In genomic region chr9:137457406-137458193, GRCh38 we compare ENCODE assay signal across 8 cellular contexts. TPM values are rescaled to one million over a fixed set of nuclear protein-coding genes. Genes with fewer than 3 reads are reported as not detected.
DNase-seq lines count a peak whose midpoint lies in the region; ATAC-seq and TF ChIP-seq lines count a peak whose summit lies in the region.

No MANE protein-coding gene starts in this region.

- no peak for TF ChIP-seq CTCF in PC-9 (conservative IDR thresholded peaks at IDR 0.05)

- peaks cover 8% of the 10 kb centered on the region for H3K27me3 ChIP-seq in BLaER1
- no peaks in the 10 kb centered on the region for H3K27me3 ChIP-seq in PC-9 (ENCODE audit: insufficient read depth, low read depth)
- H3K27me3 ChIP-seq in ectodermal cell (ENCODE audit: control insufficient read depth, insufficient read depth, low read length, poor library complexity, severe bottlenecking) = peaks cover 35% of the 10 kb centered on the region

- no peaks in the 10 kb centered on the region for H3K9me3 Mint-ChIP-seq in natural killer cell treated with Interleukin-12 subunit alpha and Interleukin-12 subunit beta and Interleukin-15 and Interleukin-18, amount 100 ng/mL, for 72 hours

- peaks cover 0 to 11% of the 10 kb centered on the region in 2 donors for H3K4me1 Mint-ChIP-seq in natural killer cell treated with Interleukin-12 subunit alpha and Interleukin-12 subunit beta and Interleukin-15 and Interleukin-18, amount 100 ng/mL, for 72 hours (ENCODE audit: low read depth in 2 of 2)

- H3K36me3 ChIP-seq in BLaER1 (peaks cover 36% of the 10 kb centered on the region), PC-9 (ENCODE audit: low read depth) (peaks cover 3% of the 10 kb centered on the region; the same call in 1 of the 2 replicates), ectodermal cell (ENCODE audit: control insufficient read depth, insufficient read depth, low read length) (peaks cover 12% of the 10 kb centered on the region)

- H3K4me3 ChIP-seq in BLaER1 = peak overlapping the region; percentile 79
- H3K4me3 ChIP-seq in PC-9 = no peak overlapping the region; the same call in 1 of the 2 replicates
- H3K4me3 ChIP-seq in ectodermal cell (ENCODE audit: insufficient read depth, low read depth, low read length) = peak overlapping the region; percentile 50

- no peak overlapping the region for H3K4me3 Mint-ChIP-seq in natural killer cell treated with Interleukin-12 subunit alpha and Interleukin-12 subunit beta and Interleukin-15 and Interleukin-18, amount 100 ng/mL, for 72 hours

- no peaks in the 10 kb centered on the region for H3K27me3 Mint-ChIP-seq in natural killer cell treated with Interleukin-12 subunit alpha and Interleukin-12 subunit beta and Interleukin-15 and Interleukin-18, amount 100 ng/mL, for 72 hours

- H3K9me2 ChIP-seq in PC-9 (ENCODE audit: insufficient read depth) = no peaks in the 10 kb centered on the region

- no peaks in the 10 kb centered on the region for H3K36me3 Mint-ChIP-seq in natural killer cell treated with Interleukin-12 subunit alpha and Interleukin-12 subunit beta and Interleukin-15 and Interleukin-18, amount 100 ng/mL, for 72 hours

- H3K9me3 ChIP-seq in BLaER1 = no peaks in the 10 kb centered on the region
- no peaks in the 10 kb centered on the region for H3K9me3 ChIP-seq in PC-9 (ENCODE audit: insufficient read depth, low read depth)
- H3K9me3 ChIP-seq in ectodermal cell (ENCODE audit: control insufficient read depth, low read length) = no peaks in the 10 kb centered on the region

- peak overlapping the region; percentile 84; the same call in 1 of the 2 replicates for H3K27ac ChIP-seq in BLaER1
- no peak overlapping the region for H3K27ac ChIP-seq in PC-9
- no peak overlapping the region for H3K27ac ChIP-seq in ectodermal cell (ENCODE audit: insufficient read depth, low read depth, low read length, poor library complexity, severe bottlenecking)

- WGBS in ectodermal cell, 2 experiments = 93 to 94% methylated on average over 44 of the region's 44 CpGs

- ATAC-seq in natural killer cell treated with Interleukin-12 subunit alpha and Interleukin-12 subunit beta and Interleukin-15 and Interleukin-18, amount 100 ng/mL, for 72 hours = no peak
- no peak for ATAC-seq in GM18870 (IDR thresholded peaks at IDR 0.05; ENCODE audit: unreplicated experiment)

- CTCF ChIA-PET in PC-9 (lab: Charles Lee) = interaction anchor here (0.6 kb wide), 1 partner anchor 55 kb away, joined by 6 read pairs; no protein-coding TSS in a partner anchor

- peaks cover 9% of the 10 kb centered on the region; the same call in 1 of the 2 replicates for H3F3A ChIP-seq in PC-9 (ENCODE audit: insufficient read depth, low read depth)

- H3K9ac ChIP-seq in BLaER1 = peak overlapping the region; percentile 82; the same call in 1 of the 2 replicates

- no peak overlapping the region for H2AFZ ChIP-seq in PC-9

- POLR2A ChIA-PET in PC-9 (lab: Charles Lee; ENCODE audit: unreplicated experiment) = interaction anchor here (0.6 kb wide), 1 partner anchor 56 kb away, joined by 6 read pairs; no protein-coding TSS in a partner anchor

- no peak for DNase-seq in PC-9
- DNase-seq in natural killer cell treated with Interleukin-12 subunit alpha and Interleukin-12 subunit beta and Interleukin-15 and Interleukin-18, amount 100 ng/mL, for 72 hours (ENCODE audit: low spot score) = peak; percentile 57
- DNase-seq in NCI-H1092 treated with DMSO at 0.1 percent for 48 hours (lab: John Stamatoyannopoulos, UW) = no peak
- no peak for DNase-seq in activated gamma-delta T cell treated with Interleukin-2 at 50 U/mL for 16 hours
- DNase-seq in DMS53 treated with DMSO at 0.1 percent for 48 hours (lab: John Stamatoyannopoulos, UW; ENCODE audit: unreplicated experiment) = no peak

- no peak overlapping the region for H3K27ac Mint-ChIP-seq in natural killer cell treated with Interleukin-12 subunit alpha and Interleukin-12 subunit beta and Interleukin-15 and Interleukin-18, amount 100 ng/mL, for 72 hours

- intact Hi-C loops in PC-9 (cut with micrococcal nuclease; ENCODE audit: unreplicated experiment) = no loop called here

- H3K79me2 ChIP-seq in PC-9 (ENCODE audit: low read depth) = 0 out of 2 replicates have a peak, but pooled peaks cover 3% of the 10 kb centered on the region

- BruUV-seq in PC-9 (replicated peaks; lab: Mats Ljungman, UMichigan) = TSS peak; percentile 32

- H3K4me1 ChIP-seq in BLaER1 = peaks cover 90% of the 10 kb centered on the region
- 0 out of 2 replicates have a peak, but pooled peaks cover 4% of the 10 kb centered on the region for H3K4me1 ChIP-seq in PC-9 (replicated peaks; ENCODE audit: insufficient read depth)
- peaks cover 20% of the 10 kb centered on the region for H3K4me1 ChIP-seq in ectodermal cell (ENCODE audit: control insufficient read depth, insufficient read depth, low read length)

- H3K4me2 ChIP-seq in BLaER1 (peak overlapping the region; percentile 99), PC-9 (peak overlapping the region; percentile 82)

- peaks cover 62% of the 10 kb centered on the region for H4K20me1 ChIP-seq in BLaER1
- H4K20me1 ChIP-seq in PC-9 (ENCODE audit: insufficient read depth) = no peaks in the 10 kb centered on the region

RNA-seq across cellular contexts. Expression of gene NSMF, which starts 1.5 kb away (rescaled TPM):
- total RNA-seq in PC-9 (2021) = 73.4 and 90.4 TPM in 2 replicates
- 63.2 TPM for polyA plus RNA-seq in ectodermal cell (2013, experiment 1 of 4)
- polyA plus RNA-seq in ectodermal cell (2013, experiment 2 of 4) = 52.9 TPM
- polyA plus RNA-seq in ectodermal cell (2013, experiment 3 of 4) = 49.6 TPM
- polyA plus RNA-seq in ectodermal cell (2013, experiment 4 of 4) = 53.7 TPM
- 10 to 100 TPM; 17.1 to 36.4 TPM for total RNA-seq in natural killer cell treated with Interleukin-12 subunit alpha and Interleukin-12 subunit beta and Interleukin-15 and Interleukin-18, amount 100 ng/mL, for 72 hours

RNA-seq across cellular contexts. Expression of gene ENTPD8, which starts 16.4 kb away (rescaled TPM):
- total RNA-seq in PC-9 (2021) = 5.4 and 5.9 TPM in 2 replicates
- 0.48 TPM for polyA plus RNA-seq in ectodermal cell (2013, experiment 1 of 4)
- polyA plus RNA-seq in ectodermal cell (2013, experiment 2 of 4) = 0.27 TPM
- not detected for polyA plus RNA-seq in ectodermal cell (2013, experiment 3 of 4)
- 0.24 TPM for polyA plus RNA-seq in ectodermal cell (2013, experiment 4 of 4)
- not detected for total RNA-seq in natural killer cell treated with Interleukin-12 subunit alpha and Interleukin-12 subunit beta and Interleukin-15 and Interleukin-18, amount 100 ng/mL, for 72 hours

RNA-seq across cellular contexts. Expression of gene NOXA1, which starts 34.4 kb away (rescaled TPM):
- total RNA-seq in PC-9 (2021) = 10.5 and 22.8 TPM in 2 replicates
- 1.1 TPM for polyA plus RNA-seq in ectodermal cell (2013, experiment 1 of 4)
- polyA plus RNA-seq in ectodermal cell (2013, experiment 2 of 4) = 0.59 TPM
- 1.3 TPM for polyA plus RNA-seq in ectodermal cell (2013, experiment 3 of 4)
- polyA plus RNA-seq in ectodermal cell (2013, experiment 4 of 4) = 1.4 TPM
- total RNA-seq in natural killer cell treated with Interleukin-12 subunit alpha and Interleukin-12 subunit beta and Interleukin-15 and Interleukin-18, amount 100 ng/mL, for 72 hours = under 1 TPM; 0.33 to 0.62 TPM

RNA-seq across cellular contexts. Expression of gene EXD3, which starts 34.6 kb away (rescaled TPM):
- 23.7 and 38.5 TPM in 2 replicates for total RNA-seq in PC-9 (2021)
- 20.7 TPM for polyA plus RNA-seq in ectodermal cell (2013, experiment 1 of 4)
- polyA plus RNA-seq in ectodermal cell (2013, experiment 2 of 4) = 23.2 TPM
- polyA plus RNA-seq in ectodermal cell (2013, experiment 3 of 4) = 21.1 TPM
- 26.7 TPM for polyA plus RNA-seq in ectodermal cell (2013, experiment 4 of 4)
- 1 to 10 TPM; 7.6 to 7.9 TPM for total RNA-seq in natural killer cell treated with Interleukin-12 subunit alpha and Interleukin-12 subunit beta and Interleukin-15 and Interleukin-18, amount 100 ng/mL, for 72 hours
